In the genomic region with DNA sequence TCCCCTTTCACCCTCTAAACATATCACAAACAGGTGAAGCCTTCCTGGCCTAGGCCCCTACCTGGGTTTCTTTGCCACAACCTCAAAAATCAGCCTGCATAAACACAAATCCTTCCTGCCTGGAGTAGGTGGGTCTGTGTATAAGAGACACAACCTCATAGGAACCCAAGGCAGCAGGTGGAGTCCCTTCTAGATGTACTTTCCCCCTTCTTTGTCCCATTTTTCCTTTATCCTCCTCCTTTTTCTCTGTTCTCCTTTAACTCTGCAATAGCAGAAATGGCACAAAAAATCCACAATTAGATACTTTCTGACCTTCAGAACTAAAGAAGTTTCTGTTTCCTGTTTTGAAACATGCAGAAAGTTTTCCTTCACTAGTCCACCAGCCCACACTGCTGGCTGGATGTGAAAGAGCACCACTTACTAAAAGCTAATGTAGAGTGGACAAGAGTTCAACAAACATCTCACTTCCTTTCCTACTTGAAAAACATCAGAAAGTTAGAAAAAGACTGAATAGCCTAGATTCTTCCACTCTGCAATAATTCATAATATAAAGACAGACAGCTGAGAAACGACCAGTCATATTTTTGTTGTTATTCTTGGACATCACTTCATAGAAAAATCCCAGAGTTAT, we compare ENCODE assay signal across 9 cellular contexts. TPM values are rescaled to one million over a fixed set of nuclear protein-coding genes. Genes with fewer than 3 reads are reported as not detected.
DNase-seq lines count a peak whose midpoint lies in the region; ATAC-seq and TF ChIP-seq lines count a peak whose summit lies in the region.
"Had no signal": no experiment of that assay in that cellular context is flagged by ENCODE, and none has a peak within 500 bp of the region (broad histone marks: within the 10 kb centered on the region; RNA-seq: fewer than 3 reads in every experiment).

No MANE protein-coding gene starts in this region.

- no peaks in the 10 kb centered on the region for H3K27me3 Mint-ChIP-seq in MCF 10A (ENCODE audit: insufficient read depth, unreplicated experiment)

- POLR2A ChIA-PET in MCF 10A (lab: Yijun Ruan, JAX) = interaction anchor here (1.2 kb wide), 1 partner anchor 11 kb away, joined by 5 read pairs; no protein-coding TSS in a partner anchor

- H3K4me1 Mint-ChIP-seq in MCF 10A (ENCODE audit: insufficient read depth, unreplicated experiment) = no peaks in the 10 kb centered on the region

- intact Hi-C loops in MCF 10A (cut with micrococcal nuclease) = no loop called here

- CTCF ChIA-PET in MCF 10A (lab: Yijun Ruan, JAX) = interaction anchor here (0.7 kb wide), 2 partner anchors 17 to 139 kb away, joined by 3 read pairs; no protein-coding TSS in a partner anchor

- no peak overlapping the region for H3K4me3 Mint-ChIP-seq in MCF 10A (ENCODE audit: unreplicated experiment)

- DNase-seq in GM03348 (ENCODE audit: low spot score) (peak; percentile 35), cardiac fibroblast (ENCODE audit: low read depth in 2 of 2) (peak; percentile 26 to 61), myocyte (ENCODE audit: low read depth) (peak; percentile 45), T1000 (lab: John Stamatoyannopoulos, UW) (no peak), NCI-H748 (lab: John Stamatoyannopoulos, UW; ENCODE audit: unreplicated experiment) (no peak), MCF 10A (ENCODE audit: unreplicated experiment) (no peak), NCI-H510A treated with DMSO at 0.1 percent for 48 hours (lab: John Stamatoyannopoulos, UW) (no peak)

- no peak overlapping the region for H3K27ac Mint-ChIP-seq in MCF 10A (ENCODE audit: low read depth, unreplicated experiment)

- peaks cover 7% of the 10 kb centered on the region for H3K9me3 Mint-ChIP-seq in MCF 10A (ENCODE audit: unreplicated experiment)

- peak; percentile 65 for ATAC-seq in HG02852 (IDR thresholded peaks at IDR 0.05; ENCODE audit: unreplicated experiment)
- ATAC-seq: Panc1 had no signal

- H3K36me3 Mint-ChIP-seq in MCF 10A (ENCODE audit: insufficient read depth, unreplicated experiment) = no peaks in the 10 kb centered on the region

- H3K4me3 ChIP-seq in cardiac fibroblast (replicated peaks in 1 of 2; ENCODE audit: low read depth in 2 of 2, low read length in 2 of 2) = no peak overlapping the region

- BruUV-seq in MCF 10A (replicated peaks; lab: Mats Ljungman, UMichigan) = no TSS peak

- no peak for TF ChIP-seq CTCF in cardiac fibroblast (IDR thresholded peaks at IDR 0.05; ENCODE audit: low read depth, low read length)
- TF ChIP-seq CTCF in MCF 10A (IDR thresholded peaks at IDR 0.05; ENCODE audit: unreplicated experiment) = no peak

RNA-seq across cellular contexts. Expression of a gene that starts 11.2 kb away (rescaled TPM):
- 35.1 and 51.9 TPM in 2 replicates for total RNA-seq in myocyte
- polyA plus RNA-seq in myocyte (2012) = 15.1 TPM
- total RNA-seq in MCF 10A (2022) = 0.15 TPM in 1 of 2 replicates, not detected in the other

Comparison
In these comparisons a context has a peak if more than half of its experiments do, and no peak if none do; other contexts are left out.
1. DNase-seq: peak in GM03348 (single experiment), cardiac fibroblast (2 of 2) and myocyte (single experiment); none in T1000 (single experiment), NCI-H748 (single experiment), MCF 10A (single experiment) and NCI-H510A treated with DMSO at 0.1 percent for 48 hours (single experiment).
2. RNA of a gene that starts 11.2 kb away (total RNA-seq): 35.1 to 51.9 TPM in myocyte; 0.15 TPM in MCF 10A; every median in the first group is over 10 times any median in the second.